ENCODE assay signal across 7 cellular contexts in genomic region chr7:43905209-43905946, GRCh38. TPM values are rescaled to one million over a fixed set of nuclear protein-coding genes. Genes with fewer than 3 reads are reported as not detected.
DNase-seq lines count a peak whose midpoint lies in the region; ATAC-seq and TF ChIP-seq lines count a peak whose summit lies in the region.

No MANE protein-coding gene starts in this region.

- peak overlapping the region; percentile 37 for H2AFZ ChIP-seq in SU-DHL-6 (ENCODE audit: low read depth, low read length, severe bottlenecking)
- H2AFZ ChIP-seq in neural progenitor cell (replicated peaks) = no peak overlapping the region

- ATAC-seq in GM18498 (IDR thresholded peaks at IDR 0.05; ENCODE audit: unreplicated experiment) = no peak
- no peak for ATAC-seq in GM18907 (IDR thresholded peaks at IDR 0.05; ENCODE audit: unreplicated experiment)

- H3K27ac Mint-ChIP-seq in neural progenitor cell = peak overlapping the region; percentile 99

- H3K9ac ChIP-seq in SU-DHL-6 (ENCODE audit: low read length) (peak overlapping the region; percentile 55), neural progenitor cell (no peak overlapping the region)

- H4K20me1 ChIP-seq in SU-DHL-6 (ENCODE audit: low read depth, low read length) (no peaks in the 10 kb centered on the region), neural progenitor cell (ENCODE audit: low read depth) (peaks cover 8% of the 10 kb centered on the region)

- peaks cover 6% of the 10 kb centered on the region; the same call in 1 of the 2 replicates for H3K4me1 ChIP-seq in HAP-1
- H3K4me1 ChIP-seq in neural progenitor cell = peaks cover 7% of the 10 kb centered on the region

- peak overlapping the region; percentile 98 for H3K4me3 Mint-ChIP-seq in neural progenitor cell

- TF ChIP-seq CTCF in SU-DHL-6 (IDR thresholded peaks at IDR 0.05; ENCODE audit: insufficient read depth, low read length, poor library complexity, severe bottlenecking) (no peak), neural progenitor cell (IDR thresholded peaks at IDR 0.05) (no peak)

- H3K36me3 Mint-ChIP-seq in neural progenitor cell = no peaks in the 10 kb centered on the region

- no peaks in the 10 kb centered on the region for H3K9me3 ChIP-seq in HAP-1
- H3K9me3 ChIP-seq in SU-DHL-6 (ENCODE audit: insufficient read depth, low read length) = no peaks in the 10 kb centered on the region
- no peaks in the 10 kb centered on the region for H3K9me3 ChIP-seq in neural progenitor cell (ENCODE audit: low read depth)

- H3K4me3 ChIP-seq in HAP-1 = peak overlapping the region; percentile 47
- H3K4me3 ChIP-seq in SU-DHL-6 (ENCODE audit: insufficient read depth, low read length, poor library complexity, severe bottlenecking) = peak overlapping the region; percentile 53
- H3K4me3 ChIP-seq in neural progenitor cell = peak overlapping the region; percentile 76

- no peaks in the 10 kb centered on the region for H3K27me3 Mint-ChIP-seq in neural progenitor cell (ENCODE audit: insufficient read depth, low read depth)

- H3K4me2 ChIP-seq in SU-DHL-6 (ENCODE audit: low read depth, low read length, poor library complexity, severe bottlenecking) (peak overlapping the region; percentile 61), neural progenitor cell (peak overlapping the region; percentile 94)

- peaks cover 10% of the 10 kb centered on the region for H3K4me1 Mint-ChIP-seq in neural progenitor cell

- H3K27me3 ChIP-seq in HAP-1 (ENCODE audit: low read depth) = no peaks in the 10 kb centered on the region
- no peaks in the 10 kb centered on the region for H3K27me3 ChIP-seq in SU-DHL-6 (ENCODE audit: low read length)
- peaks cover 29% of the 10 kb centered on the region for H3K27me3 ChIP-seq in neural progenitor cell

- no peaks in the 10 kb centered on the region for H3K36me3 ChIP-seq in HAP-1 (replicated peaks)
- H3K36me3 ChIP-seq in SU-DHL-6 (ENCODE audit: low read length) = no peaks in the 10 kb centered on the region
- H3K36me3 ChIP-seq in neural progenitor cell = no peaks in the 10 kb centered on the region

- H3K79me2 ChIP-seq in SU-DHL-6 (ENCODE audit: insufficient read depth, low read length) = peaks cover 4% of the 10 kb centered on the region; the same call in 1 of the 2 replicates
- H3K79me2 ChIP-seq in neural progenitor cell (ENCODE audit: low read depth) = peaks cover 8% of the 10 kb centered on the region

- H3F3A ChIP-seq in SU-DHL-6 (ENCODE audit: insufficient read depth) (peaks cover 17% of the 10 kb centered on the region), neural progenitor cell (ENCODE audit: low read depth) (peaks cover 13% of the 10 kb centered on the region)

- no peaks in the 10 kb centered on the region for H3K9me2 ChIP-seq in SU-DHL-6 (replicated peaks; ENCODE audit: insufficient read depth, low read length)

- peak in 1 of 2 experiments; percentile 61 for DNase-seq in HAP-1 (ENCODE audit: low spot score in 2 of 2)
- peak; percentile 40 for DNase-seq in fibroblast of gingiva (ENCODE audit: low read depth)
- DNase-seq in neural progenitor cell (ENCODE audit: low spot score) = no peak
- no peak for DNase-seq in NCI-H1092 (lab: John Stamatoyannopoulos, UW)

- in situ Hi-C loops in HAP-1 (cut with MboI; ENCODE audit: low sequenced_read_pairs) = no loop called here

- no peaks in the 10 kb centered on the region for H3K9me3 Mint-ChIP-seq in neural progenitor cell

- no peak overlapping the region for H3K27ac ChIP-seq in SU-DHL-6 (ENCODE audit: low read depth, low read length)
- no peak overlapping the region for H3K27ac ChIP-seq in neural progenitor cell

RNA-seq across cellular contexts. Expression of gene URGCP, which starts 1.0 kb away (rescaled TPM):
- total RNA-seq in neural progenitor cell (ENCODE audit: low replicate concordance) = 9.2 TPM in 2 replicates

RNA-seq across cellular contexts. Expression of gene UBE2D4, which starts 20.9 kb away (rescaled TPM):
- total RNA-seq in neural progenitor cell (ENCODE audit: low replicate concordance) = 6.8 and 11.7 TPM in 2 replicates

RNA-seq across cellular contexts. Expression of gene MRPS24, which starts 36.1 kb away (rescaled TPM):
- 54.6 and 60.6 TPM in 2 replicates for total RNA-seq in neural progenitor cell (ENCODE audit: low replicate concordance)
